9 cellular contexts compared by ENCODE assay signal in the genomic region with DNA sequence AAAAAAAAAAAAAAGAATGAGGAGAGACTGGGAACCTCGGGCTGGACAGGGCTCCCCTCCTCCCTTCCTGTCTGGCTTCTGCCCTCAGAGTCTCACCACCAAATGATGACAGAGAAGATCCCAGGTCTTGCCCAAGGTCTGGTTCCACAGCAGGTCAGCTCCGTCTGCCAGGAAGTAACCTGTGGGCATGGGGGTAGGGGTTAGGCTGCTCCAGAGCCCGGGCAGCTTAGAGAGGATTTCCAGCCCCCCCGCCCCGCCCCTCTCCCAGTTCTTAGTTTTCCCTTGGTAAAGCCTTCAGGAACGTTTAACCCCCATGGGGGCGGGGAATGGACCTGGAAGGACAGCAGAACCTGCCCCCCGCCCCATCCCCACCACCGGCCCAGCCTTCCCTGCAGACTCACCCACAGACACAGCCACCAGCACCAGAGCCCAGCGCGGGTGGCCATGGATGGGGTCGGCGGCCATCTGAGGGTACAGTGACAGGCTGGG. TPM values are rescaled to one million over a fixed set of nuclear protein-coding genes. Genes with fewer than 3 reads are reported as not detected.
DNase-seq lines count a peak whose midpoint lies in the region; ATAC-seq, FAIRE-seq and TF ChIP-seq lines count a peak whose summit lies in the region.
"Had no signal": no experiment of that assay in that cellular context is flagged by ENCODE, and none has a peak within 500 bp of the region (broad histone marks: within the 10 kb centered on the region; RNA-seq: fewer than 3 reads in every experiment).

No MANE protein-coding gene starts in this region.

- H3K27me3 Mint-ChIP-seq in naive thymus-derived CD4-positive, alpha-beta T cell, result peaks cover 13 to 47% (median 27%) of the 10 kb centered on the region in 5 donors

- no peaks in the 10 kb centered on the region for H3K9me3 ChIP-seq in naive thymus-derived CD4-positive, alpha-beta T cell (ENCODE audit: control insufficient read depth in 2 of 3, low read length in 3 of 3)

- peaks cover 10 to 23% (median 20%) of the 10 kb centered on the region in 7 donors for H3K4me1 Mint-ChIP-seq in naive thymus-derived CD4-positive, alpha-beta T cell

- POLR2A ChIA-PET in naive thymus-derived CD4-positive, alpha-beta T cell (lab: Charles Lee), result interaction anchor here (0.6 kb wide), 1 partner anchor 464 kb away, joined by 3 read pairs; no protein-coding TSS in a partner anchor

- peak overlapping the region in 8 of 10 donors; percentile 33 to 85 (median 50) for H3K4me3 Mint-ChIP-seq in naive thymus-derived CD4-positive, alpha-beta T cell

- peak; percentile 10 for ATAC-seq in naive thymus-derived CD4-positive, alpha-beta T cell
- ATAC-seq in HG02840 (IDR thresholded peaks at IDR 0.05; ENCODE audit: low FRiP score, unreplicated experiment), result no peak

- H3K9me3 Mint-ChIP-seq in naive thymus-derived CD4-positive, alpha-beta T cell, result no peaks in the 10 kb centered on the region

- H3K4me3 ChIP-seq in epithelial cell of esophagus (ENCODE audit: low read length), result peak overlapping the region; percentile 51
- H3K4me3 ChIP-seq in naive thymus-derived CD4-positive, alpha-beta T cell (ENCODE audit: low read length), result no peak overlapping the region

- in situ Hi-C loops in G401 (cut with HindIII; ENCODE audit: low sequenced_read_pairs), result no loop called here

- TF ChIP-seq POLR2A in GM12891 (IDR thresholded peaks at IDR 0.05; ENCODE audit: low read depth, low read length), result no peak

- no peak for TF ChIP-seq CTCF in epithelial cell of esophagus (IDR thresholded peaks at IDR 0.05; ENCODE audit: insufficient read depth, low read depth, low read length, missing control alignments)

- H3K27ac ChIP-seq in naive thymus-derived CD4-positive, alpha-beta T cell (ENCODE audit: low read depth, low read length), result no peak overlapping the region

- no peaks in the 10 kb centered on the region for H3K36me3 ChIP-seq in naive thymus-derived CD4-positive, alpha-beta T cell (ENCODE audit: control insufficient read depth in 2 of 3, insufficient read depth in 3 of 3, low read length in 3 of 3)

- no peak for FAIRE-seq in GM12891 (lab: Jason Lieb, UNC)

- peak; percentile 42 for DNase-seq in AG08395 (ENCODE audit: low spot score)
- peak; percentile 51 for DNase-seq in NCI-H226
- DNase-seq in epithelial cell of esophagus (ENCODE audit: low read depth), result no peak
- no peak for DNase-seq in naive thymus-derived CD4-positive, alpha-beta T cell
- no peak for DNase-seq in GM12891 (ENCODE audit: insufficient read length, low spot score)
- no peak for DNase-seq in NCI-H748 (lab: John Stamatoyannopoulos, UW; ENCODE audit: unreplicated experiment)
- DNase-seq in G401 (ENCODE audit: low spot score), result no peak
- DNase-seq: T-helper 9 cell had no signal

- no peaks in the 10 kb centered on the region for H3K27me3 ChIP-seq in naive thymus-derived CD4-positive, alpha-beta T cell (ENCODE audit: control insufficient read depth in 2 of 2, insufficient read depth in 2 of 2, low read length in 2 of 2)

- CTCF ChIA-PET in naive thymus-derived CD4-positive, alpha-beta T cell (lab: Charles Lee), result no interaction called here

- H3K4me1 ChIP-seq in naive thymus-derived CD4-positive, alpha-beta T cell (ENCODE audit: control insufficient read depth in 2 of 2, insufficient read depth in 2 of 2, low read length in 2 of 2), result peaks cover 7 to 9% of the 10 kb centered on the region in 2 donors

- intact Hi-C loops in naive thymus-derived CD4-positive, alpha-beta T cell (cut with micrococcal nuclease), result no loop called here

- no peak overlapping the region for H3K27ac Mint-ChIP-seq in naive thymus-derived CD4-positive, alpha-beta T cell

- H3K36me3 Mint-ChIP-seq in naive thymus-derived CD4-positive, alpha-beta T cell, result peaks cover 0 to 13% (median 0%) of the 10 kb centered on the region in 5 donors

TF ChIP-seq in GM12891, 5 proteins besides CTCF, POLR2A, EP300 and RAD21:
- no peak for TF ChIP-seq POU2F2 (IDR thresholded peaks at IDR 0.05; ENCODE audit: low read depth, low read length)
- no peak for TF ChIP-seq SPI1 (IDR thresholded peaks at IDR 0.05; ENCODE audit: low read depth, low read length)
- TF ChIP-seq TAF1 (IDR thresholded peaks at IDR 0.05; ENCODE audit: low read depth, low read length), result no peak
- TF ChIP-seq POLR2AphosphoS5 (IDR thresholded peaks at IDR 0.05; ENCODE audit: low read depth, low read length), result no peak
- no peak for TF ChIP-seq PAX5 (IDR thresholded peaks at IDR 0.05; ENCODE audit: insufficient read depth, low read length, severe bottlenecking)

RNA-seq across cellular contexts. Expression of a gene that starts 0.7 kb away (rescaled TPM):
- under 1 TPM in 4 of 5 experiments, not detected in 1; 0.05 to 0.49 (median 0.08) TPM for total RNA-seq in naive thymus-derived CD4-positive, alpha-beta T cell
- not detected for polyA plus RNA-seq in naive thymus-derived CD4-positive, alpha-beta T cell
- polyA plus RNA-seq in GM12891 (2012; ENCODE audit: low read depth, missing spikeins), result 0.10 TPM
- 1.2 TPM in 2 replicates for total RNA-seq in G401 (2014; rRNA removed; shearing (Covaris generic))

RNA-seq across cellular contexts. Expression of a gene that starts 15.1 kb away (rescaled TPM):
- total RNA-seq in naive thymus-derived CD4-positive, alpha-beta T cell, result 10 to 100 TPM; 30.7 to 55.1 (median 38.3) TPM
- 10 to 100 TPM in 1 of 2 donors, 1 to 10 TPM in 1; 9.8 to 25.5 TPM for polyA plus RNA-seq in naive thymus-derived CD4-positive, alpha-beta T cell
- 6.8 TPM for polyA plus RNA-seq in GM12891 (2012; ENCODE audit: low read depth, missing spikeins)
- total RNA-seq in G401 (2014; rRNA removed; shearing (Covaris generic)), result 25.0 and 29.9 TPM in 2 replicates

RNA-seq across cellular contexts. Expression of a gene that starts 24.8 kb away (rescaled TPM):
- total RNA-seq in naive thymus-derived CD4-positive, alpha-beta T cell, result 100 to 1,000 TPM; 388 to 554 (median 460) TPM
- 100 to 1,000 TPM; 167 to 272 TPM for polyA plus RNA-seq in naive thymus-derived CD4-positive, alpha-beta T cell
- 135 TPM for polyA plus RNA-seq in GM12891 (2012; ENCODE audit: low read depth, missing spikeins)
- 157 and 202 TPM in 2 replicates for total RNA-seq in G401 (2014; rRNA removed; shearing (Covaris generic))

RNA-seq across cellular contexts. Expression of a gene that starts 33.2 kb away (rescaled TPM):
- 1 to 10 TPM in 1 of 5 experiments, under 1 TPM in 4; 0.27 to 1.4 (median 0.65) TPM for total RNA-seq in naive thymus-derived CD4-positive, alpha-beta T cell
- polyA plus RNA-seq in naive thymus-derived CD4-positive, alpha-beta T cell, result not detected
- 0.26 TPM for polyA plus RNA-seq in GM12891 (2012; ENCODE audit: low read depth, missing spikeins)
- 2.4 and 3.0 TPM in 2 replicates for total RNA-seq in G401 (2014; rRNA removed; shearing (Covaris generic))

RNA-seq across cellular contexts. Expression of a gene that starts 52.4 kb away (rescaled TPM):
- 10 to 100 TPM in 1 of 5 experiments, 1 to 10 TPM in 3, not detected in 1; 1.5 to 12.1 (median 4.9) TPM for total RNA-seq in naive thymus-derived CD4-positive, alpha-beta T cell
- polyA plus RNA-seq in naive thymus-derived CD4-positive, alpha-beta T cell, result 1 to 10 TPM; 4.6 to 8.9 TPM
- polyA plus RNA-seq in GM12891 (2012; ENCODE audit: low read depth, missing spikeins), result 5.4 TPM
- total RNA-seq in G401 (2014; rRNA removed; shearing (Covaris generic)), result 465 and 509 TPM in 2 replicates

Comparison
In these comparisons a context has a peak if more than half of its experiments do, and no peak if none do; other contexts are left out.
1. DNase-seq: peak in AG08395 (single experiment) and NCI-H226 (single experiment); none in epithelial cell of esophagus (single experiment), naive thymus-derived CD4-positive, alpha-beta T cell (0 of 9), GM12891 (single experiment), NCI-H748 (single experiment) and G401 (single experiment).